Comparison of ENCODE assay signal across 28 cellular contexts in the genomic region with DNA sequence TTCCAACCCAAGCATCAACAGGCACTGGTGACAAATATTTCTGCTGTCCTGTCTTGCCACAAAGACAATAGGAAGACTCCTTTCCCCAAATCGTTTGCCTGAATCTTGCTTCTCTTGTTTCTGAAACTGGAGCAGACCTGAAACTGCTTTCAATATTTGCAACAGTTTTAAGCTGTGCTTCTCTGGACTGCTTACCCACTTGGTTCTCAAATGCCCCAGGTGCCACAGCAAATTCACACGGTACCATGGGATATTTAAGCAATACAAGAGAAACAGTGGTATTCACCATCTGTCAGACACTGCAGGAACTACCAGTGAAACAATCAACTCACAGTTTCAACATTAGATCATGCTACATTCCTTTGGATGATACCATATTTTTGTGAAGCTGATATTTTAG.
"Had no signal": no experiment of that assay in that cellular context is flagged by ENCODE, and none has a peak within 500 bp of the region (broad histone marks: within the 10 kb centered on the region; RNA-seq: fewer than 3 reads in every experiment).

No MANE protein-coding gene starts in this region.

- H3K4me1 Mint-ChIP-seq: natural killer cell; nephron; neural progenitor cell; stimulated activated memory B cell treated with anti-CD40 and anti-IgM and Interleukin-4, amounts not matched to agents 10 μg/mL and 1 μg/mL and 100 μg/mL, for 72 hours; stimulated activated naive CD8-positive, alpha-beta T cell treated with anti-CD3 and anti-CD28 coated beads, Interleukin-15, amount 100 ng/mL, for 72 hours had no signal

- H3K9ac ChIP-seq: neural progenitor cell, parathyroid adenoma had no signal

- H3K4me1 ChIP-seq: neural progenitor cell, parathyroid adenoma, psoas muscle, right lobe of liver, thyroid gland, tibial nerve, upper lobe of left lung had no signal

- H3K36me3 Mint-ChIP-seq: natural killer cell; neural progenitor cell; stimulated activated memory B cell treated with anti-CD40 and anti-IgM and Interleukin-4, amounts not matched to agents 10 μg/mL and 1 μg/mL and 100 μg/mL, for 72 hours had no signal

- H3K9me3 ChIP-seq: ovary, psoas muscle, right lobe of liver, sigmoid colon, thoracic aorta, thyroid gland, tibial nerve, upper lobe of left lung, vagina had no signal

- H3K36me3 ChIP-seq: neural progenitor cell, ovary, right lobe of liver, sigmoid colon, thoracic aorta, thyroid gland, tibial nerve, upper lobe of left lung, vagina had no signal

- H3K4me3 ChIP-seq: neural progenitor cell, ovary, psoas muscle, right lobe of liver, sigmoid colon, thoracic aorta, thyroid gland, tibial nerve, upper lobe of left lung, vagina had no signal

- H3K27ac ChIP-seq: neural progenitor cell, ovary, parathyroid adenoma, psoas muscle, right lobe of liver, sigmoid colon, thoracic aorta, thyroid gland, tibial nerve, upper lobe of left lung had no signal

- DNase-seq: natural killer cell; occipital lobe; ovary; posterior cingulate gyrus; psoas muscle; right cardiac atrium; right lobe of liver; sigmoid colon; small intestine; stimulated activated CD4-positive, alpha-beta T cell treated with anti-CD3 and anti-CD28 coated beads, Interleukin-15, amount 100 ng/mL, for 24 hours; stimulated activated CD4-positive, alpha-beta T cell treated with anti-CD3 and anti-CD28 coated beads, Interleukin-2, amount 100 ng/mL, for 24 hours; stimulated activated CD4-positive, alpha-beta T cell treated with anti-CD3 and anti-CD28 coated beads, Interleukin-2, amount 100 ng/mL, for 48 hours; stimulated activated CD4-positive, alpha-beta T cell treated with anti-CD3 and anti-CD28 coated beads, Interleukin-4, amount 100 ng/mL, for 24 hours; stimulated activated CD8-positive, alpha-beta memory T cell treated with anti-CD3 and anti-CD28 coated beads, Interleukin-4, amount 100 ng/mL, for 48 hours; stimulated activated naive CD4-positive, alpha-beta T cell; stimulated activated naive CD8-positive, alpha-beta T cell treated with anti-CD3 and anti-CD28 coated beads, Interleukin-15, amount 100 ng/mL, for 72 hours; stimulated activated naive CD8-positive, alpha-beta T cell treated with anti-CD3 and anti-CD28 coated beads, Interleukin-15, Interleukin-2, amounts not matched to agents 100 U/mL and 50 U/mL, for 24 hours; thyroid gland; trophoblast cell; upper lobe of left lung had no signal

- ATAC-seq: natural killer cell; psoas muscle; right cardiac atrium; right lobe of liver; stimulated activated memory B cell treated with anti-CD40 and anti-IgM and Interleukin-4, amounts not matched to agents 10 μg/mL and 1 μg/mL and 100 μg/mL, for 72 hours; stimulated activated naive CD8-positive, alpha-beta T cell treated with anti-CD3 and anti-CD28 coated beads, Interleukin-15, amount 100 ng/mL, for 72 hours; stimulated activated naive CD8-positive, alpha-beta T cell treated with anti-CD3 and anti-CD28 coated beads, Interleukin-15, Interleukin-2, amounts not matched to agents 100 U/mL and 50 U/mL, for 24 hours had no signal

- H3K27me3 ChIP-seq: ovary, right lobe of liver, upper lobe of left lung, vagina had no signal

- H3K4me3 Mint-ChIP-seq: natural killer cell; nephron; neural progenitor cell; stimulated activated memory B cell treated with anti-CD40 and anti-IgM and Interleukin-4, amounts not matched to agents 10 μg/mL and 1 μg/mL and 100 μg/mL, for 72 hours; stimulated activated naive CD8-positive, alpha-beta T cell treated with anti-CD3 and anti-CD28 coated beads, Interleukin-15, amount 100 ng/mL, for 72 hours had no signal

- H3K9me3 Mint-ChIP-seq: nephron; stimulated activated memory B cell treated with anti-CD40 and anti-IgM and Interleukin-4, amounts not matched to agents 10 μg/mL and 1 μg/mL and 100 μg/mL, for 72 hours; stimulated activated naive CD8-positive, alpha-beta T cell treated with anti-CD3 and anti-CD28 coated beads, Interleukin-15, amount 100 ng/mL, for 72 hours had no signal

- H3K27ac Mint-ChIP-seq: natural killer cell; nephron; neural progenitor cell; progenitor cell of endocrine pancreas; stimulated activated memory B cell treated with anti-CD40 and anti-IgM and Interleukin-4, amounts not matched to agents 10 μg/mL and 1 μg/mL and 100 μg/mL, for 72 hours; stimulated activated naive CD8-positive, alpha-beta T cell treated with anti-CD3 and anti-CD28 coated beads, Interleukin-15, amount 100 ng/mL, for 72 hours had no signal
